Comparison of ENCODE assay signal across 12 cellular contexts in the genomic region with DNA sequence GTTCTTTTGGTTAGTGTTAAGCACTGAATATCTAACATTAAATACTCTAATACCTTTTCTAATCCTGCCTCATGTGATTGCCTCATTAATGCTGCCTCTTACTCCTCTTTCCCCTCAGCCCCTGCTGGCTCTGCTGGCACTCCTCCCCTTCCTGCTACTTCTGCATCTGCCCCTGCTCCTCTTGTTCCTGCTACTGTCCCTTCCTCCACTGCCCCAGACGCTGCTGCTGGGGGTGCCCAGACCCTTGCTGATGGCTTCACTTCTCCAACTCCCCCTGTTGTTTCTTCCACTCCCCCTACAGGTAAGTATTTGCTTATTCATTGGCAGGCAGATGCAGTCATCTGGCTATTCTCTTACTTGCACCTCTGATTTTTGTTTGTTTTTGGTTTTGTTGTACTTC.
A peak's percentile ranks its signal among the peaks of the same experiment; 100 is the strongest.
DNase-seq lines count a peak whose midpoint lies in the region; ATAC-seq, FAIRE-seq and TF ChIP-seq lines count a peak whose summit lies in the region.
"Had no signal": no experiment of that assay in that cellular context is flagged by ENCODE, and none has a peak within 500 bp of the region (broad histone marks: within the 10 kb centered on the region; RNA-seq: fewer than 3 reads in every experiment).

No MANE protein-coding gene starts in this region.

- TF ChIP-seq CTCF in KMS-11 (conservative IDR thresholded peaks at IDR 0.05; ENCODE audit: low read depth, low read length) (peak; percentile 47; the same call in 1 of the 2 replicates), bronchial epithelial cell (IDR thresholded peaks at IDR 0.05; ENCODE audit: insufficient read depth, low read length, severe bottlenecking) (peak; percentile 39)

- H3K79me2 ChIP-seq in KMS-11 (ENCODE audit: insufficient read depth, low read depth): no peaks in the 10 kb centered on the region

- H3K27me3 ChIP-seq in KMS-11 (ENCODE audit: insufficient read depth, low read depth) (no peaks in the 10 kb centered on the region), bronchial epithelial cell (ENCODE audit: control insufficient read depth, insufficient read depth, low read length) (no peaks in the 10 kb centered on the region)

- no peak overlapping the region for H3K4me2 ChIP-seq in KMS-11

- ATAC-seq in HG02973 (IDR thresholded peaks at IDR 0.05; ENCODE audit: unreplicated experiment): no peak
- no peak for ATAC-seq in GM19463 (IDR thresholded peaks at IDR 0.05; ENCODE audit: unreplicated experiment)
- ATAC-seq: T-cell had no signal

- FAIRE-seq in bronchial epithelial cell (lab: Jason Lieb, UNC): no peak

- H3K36me3 ChIP-seq in KMS-11 (ENCODE audit: insufficient read depth): no peaks in the 10 kb centered on the region
- H3K36me3 ChIP-seq in bronchial epithelial cell (ENCODE audit: control insufficient read depth, insufficient read depth, low read length): peaks cover 3% of the 10 kb centered on the region

- no peak overlapping the region for H3K9ac ChIP-seq in KMS-11

- H3K4me3 ChIP-seq in KMS-11 (IDR thresholded peaks at IDR 0.05; ENCODE audit: insufficient read depth, low read depth, low read length): no peak overlapping the region
- H3K4me3 ChIP-seq in bronchial epithelial cell (ENCODE audit: low read depth, low read length): no peak overlapping the region

- no peak overlapping the region for H3K27ac ChIP-seq in KMS-11

- no peaks in the 10 kb centered on the region for H4K20me1 ChIP-seq in KMS-11 (ENCODE audit: insufficient read depth)

- peaks cover under 1% of the 10 kb centered on the region for H3K4me1 ChIP-seq in KMS-11 (ENCODE audit: low read depth, poor library complexity, severe bottlenecking)

- DNase-seq in D341Med (ENCODE audit: low spot score) (peak; percentile 70), bronchial epithelial cell (ENCODE audit: low read depth) (peak; percentile 11), islet precursor cell (peak; percentile 71), GM19238 (ENCODE audit: insufficient read length, low spot score) (no peak), ecto neural progenitor cell (ENCODE audit: low spot score) (no peak)
- DNase-seq: caudate nucleus; NCI-H446; stimulated activated CD4-positive, alpha-beta T cell treated with anti-CD3 and anti-CD28 coated beads, Interleukin-1b, Interleukin-23, amount 100 ng/mL, for 48 hours; T-cell had no signal

- no peak overlapping the region for H2AFZ ChIP-seq in KMS-11 (ENCODE audit: low read depth)

Comparison
In these comparisons a context has a peak if more than half of its experiments do, and no peak if none do; other contexts are left out.
1. DNase-seq: peak in D341Med (single experiment), bronchial epithelial cell (single experiment) and islet precursor cell (single experiment); none in GM19238 (single experiment) and ecto neural progenitor cell (single experiment).